40 cellular contexts compared by ENCODE assay signal in the genomic region with DNA sequence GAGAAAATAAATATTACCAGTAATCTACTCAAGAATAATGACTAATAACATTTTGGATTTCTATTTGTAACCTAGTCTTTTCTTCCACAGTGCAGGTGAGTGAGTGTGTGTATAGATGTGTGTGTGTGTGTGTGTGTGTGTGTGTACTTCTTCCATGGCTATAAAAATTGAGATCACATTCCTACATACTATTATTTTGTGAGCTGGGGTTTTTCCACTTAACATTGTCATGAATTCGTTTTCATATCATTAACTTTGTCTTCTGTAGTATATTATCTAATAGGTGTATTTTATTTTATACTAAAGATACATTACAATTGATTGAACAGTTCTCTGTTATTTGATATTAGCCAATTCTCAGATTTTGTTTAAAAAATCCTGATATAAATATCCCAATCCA.
"Had no signal": no experiment of that assay in that cellular context is flagged by ENCODE, and none has a peak within 500 bp of the region (broad histone marks: within the 10 kb centered on the region; RNA-seq: fewer than 3 reads in every experiment).

No MANE protein-coding gene starts in this region.

- H3K4me3 Mint-ChIP-seq: activated naive CD4-positive, alpha-beta T cell treated with anti-CD3 and anti-CD28 coated beads for 36 hours; activated naive CD4-positive, alpha-beta T cell treated with anti-CD3 and anti-CD28 coated beads, Interleukin-2, amount 10 ng/mL, durations not matched to agents 7 days and 5 days; activated naive CD4-positive, alpha-beta T cell treated with anti-CD3 and anti-CD28 coated beads, Interleukin-2, amount 50 U/mL, for 24 hours; activated naive CD8-positive, alpha-beta T cell; activated naive CD8-positive, alpha-beta T cell treated with anti-CD3 and anti-CD28 coated beads for 36 hours; activated naive CD8-positive, alpha-beta T cell treated with anti-CD3 and anti-CD28 coated beads, Interleukin-2, amount 10 ng/mL, durations not matched to agents 7 days and 5 days; activated naive CD8-positive, alpha-beta T cell treated with anti-CD3 and anti-CD28 coated beads, Interleukin-2, amount 50 U/mL, for 24 hours; activated T-cell treated with anti-CD3 and anti-CD28 coated beads, Interleukin-2, amount 50 U/mL, for 24 hours; activated T-cell treated with anti-CD3 and anti-CD28 coated beads, Interleukin-2, amount 50 U/mL, for 4 hours; activated T-cell treated with anti-CD3 and anti-CD28 coated beads, Interleukin-2, amount 50 U/mL, for 72 hours; activated T-helper 1 cell treated with anti-CD3 and anti-CD28 coated beads, Interleukin-12 subunit alpha, Interleukin-12 subunit beta, Interleukin-2, Interleukin-4 antibody, amounts not matched to agents 30 ng/mL and 10 ng/mL and 1 ng/mL, durations not matched to agents 14 hours and 24 hours and 36 hours; activated T-helper 17 cell treated with anti-CD3 and anti-CD28 coated beads, Interleukin-2, amount 50 U/mL, for 72 hours; brain; central memory CD8-positive, alpha-beta T cell had no signal

- H3K36me3 ChIP-seq: adrenal gland, ascending aorta, brain microvascular endothelial cell, breast epithelium, cardiac muscle cell had no signal

- H3K27ac ChIP-seq: adrenal gland, ascending aorta, body of pancreas, brain microvascular endothelial cell, breast epithelium, cardiac muscle cell had no signal

- H3K4me1 Mint-ChIP-seq: activated naive CD4-positive, alpha-beta T cell treated with anti-CD3 and anti-CD28 coated beads, Interleukin-2, amount 10 ng/mL, durations not matched to agents 7 days and 5 days; activated naive CD4-positive, alpha-beta T cell treated with anti-CD3 and anti-CD28 coated beads, Interleukin-2, amount 50 U/mL, for 24 hours; activated naive CD8-positive, alpha-beta T cell treated with anti-CD3 and anti-CD28 coated beads for 36 hours; activated naive CD8-positive, alpha-beta T cell treated with anti-CD3 and anti-CD28 coated beads, Interleukin-2, amount 10 ng/mL, durations not matched to agents 7 days and 5 days; activated naive CD8-positive, alpha-beta T cell treated with anti-CD3 and anti-CD28 coated beads, Interleukin-2, amount 50 U/mL, for 24 hours; activated T-helper 17 cell treated with anti-CD3 and anti-CD28 coated beads, Interleukin-2, amount 50 U/mL, for 72 hours had no signal

- H3K36me3 Mint-ChIP-seq: activated naive CD4-positive, alpha-beta T cell treated with anti-CD3 and anti-CD28 coated beads, Interleukin-2, amount 10 ng/mL, durations not matched to agents 7 days and 5 days; activated naive CD4-positive, alpha-beta T cell treated with anti-CD3 and anti-CD28 coated beads, Interleukin-2, amount 50 U/mL, for 24 hours; activated naive CD4-positive, alpha-beta T cell treated with anti-CD3 and anti-CD28 coated beads, Interleukin-2, amount 50 U/mL, for 72 hours; activated naive CD8-positive, alpha-beta T cell; activated naive CD8-positive, alpha-beta T cell treated with anti-CD3 and anti-CD28 coated beads for 36 hours; activated naive CD8-positive, alpha-beta T cell treated with anti-CD3 and anti-CD28 coated beads, Interleukin-2, amount 10 ng/mL, durations not matched to agents 7 days and 5 days; brain had no signal

- FAIRE-seq: astrocyte, bronchial epithelial cell had no signal

- H3K9me3 ChIP-seq: adrenal gland, ascending aorta, body of pancreas, breast epithelium had no signal

- H3K4me1 ChIP-seq: adrenal gland, ascending aorta, body of pancreas, breast epithelium had no signal

- H3K27ac Mint-ChIP-seq: activated naive CD4-positive, alpha-beta T cell treated with anti-CD3 and anti-CD28 coated beads for 36 hours; activated naive CD4-positive, alpha-beta T cell treated with anti-CD3 and anti-CD28 coated beads, Interleukin-2, amount 10 ng/mL, durations not matched to agents 7 days and 5 days; activated naive CD4-positive, alpha-beta T cell treated with anti-CD3 and anti-CD28 coated beads, Interleukin-2, amount 50 U/mL, for 24 hours; activated naive CD4-positive, alpha-beta T cell treated with anti-CD3 and anti-CD28 coated beads, Interleukin-2, amount 50 U/mL, for 72 hours; activated naive CD8-positive, alpha-beta T cell; activated naive CD8-positive, alpha-beta T cell treated with anti-CD3 and anti-CD28 coated beads for 36 hours; activated naive CD8-positive, alpha-beta T cell treated with anti-CD3 and anti-CD28 coated beads, Interleukin-2, amount 10 ng/mL, durations not matched to agents 7 days and 5 days; activated naive CD8-positive, alpha-beta T cell treated with anti-CD3 and anti-CD28 coated beads, Interleukin-2, amount 50 U/mL, for 24 hours; activated T-cell treated with anti-CD3 and anti-CD28 coated beads, Interleukin-2, amount 50 U/mL, for 24 hours; activated T-cell treated with anti-CD3 and anti-CD28 coated beads, Interleukin-2, amount 50 U/mL, for 72 hours; activated T-helper 1 cell treated with anti-CD3 and anti-CD28 coated beads, Interleukin-12 subunit alpha, Interleukin-12 subunit beta, Interleukin-2, Interleukin-4 antibody, amounts not matched to agents 30 ng/mL and 10 ng/mL and 1 ng/mL, durations not matched to agents 14 hours and 24 hours and 36 hours; activated T-helper 17 cell treated with anti-CD3 and anti-CD28 coated beads, Interleukin-2, amount 50 U/mL, for 72 hours; activated T-helper 2 cell treated with anti-CD3 and anti-CD28 coated beads, Interferon-gamma antibody, Interleukin-2, Interleukin-4, amounts not matched to agents 10 μg/mL and 5 μg/mL and 100 μg/mL, durations not matched to agents 14 hours and 24 hours and 36 hours; brain had no signal

- H3K9me3 Mint-ChIP-seq: activated naive CD4-positive, alpha-beta T cell treated with anti-CD3 and anti-CD28 coated beads, Interleukin-2, amount 10 ng/mL, durations not matched to agents 7 days and 5 days; activated naive CD8-positive, alpha-beta T cell treated with anti-CD3 and anti-CD28 coated beads for 36 hours; activated naive CD8-positive, alpha-beta T cell treated with anti-CD3 and anti-CD28 coated beads, Interleukin-2, amount 10 ng/mL, durations not matched to agents 7 days and 5 days; activated naive CD8-positive, alpha-beta T cell treated with anti-CD3 and anti-CD28 coated beads, Interleukin-2, amount 50 U/mL, for 24 hours; activated T-cell treated with anti-CD3 and anti-CD28 coated beads, Interleukin-2, amount 50 U/mL, for 72 hours; activated T-helper 2 cell treated with anti-CD3 and anti-CD28 coated beads, Interferon-gamma antibody, Interleukin-2, Interleukin-4, amounts not matched to agents 10 μg/mL and 5 μg/mL and 100 μg/mL, durations not matched to agents 14 hours and 24 hours and 36 hours; brain had no signal

- H3K4me3 ChIP-seq: adrenal gland, ascending aorta, body of pancreas, breast epithelium, cardiac muscle cell had no signal

- H3K27me3 ChIP-seq: ascending aorta, body of pancreas, brain microvascular endothelial cell, breast epithelium, cardiac muscle cell had no signal

- DNase-seq: activated effector memory CD4-positive, alpha-beta T cell treated with anti-CD3 and anti-CD28 coated beads, Interleukin-2, amount 50 U/mL, for 16 hours; activated effector memory CD4-positive, alpha-beta T cell treated with Interleukin-2 at 50 U/mL for 16 hours; activated gamma-delta T cell; activated gamma-delta T cell treated with Interleukin-2 at 50 U/mL for 16 hours; activated naive CD4-positive, alpha-beta T cell; activated naive CD4-positive, alpha-beta T cell treated with anti-CD3 and anti-CD28 coated beads for 36 hours; activated naive CD4-positive, alpha-beta T cell treated with anti-CD3 and anti-CD28 coated beads, Interleukin-2, amount 10 ng/mL, durations not matched to agents 7 days and 5 days; activated naive CD4-positive, alpha-beta T cell treated with anti-CD3 and anti-CD28 coated beads, Interleukin-2, amount 50 U/mL, for 16 hours; activated naive CD4-positive, alpha-beta T cell treated with Interleukin-2 at 50 U/mL for 16 hours; activated naive CD8-positive, alpha-beta T cell treated with anti-CD3 and anti-CD28 coated beads for 36 hours; activated naive CD8-positive, alpha-beta T cell treated with anti-CD3 and anti-CD28 coated beads, Interleukin-2, amount 10 ng/mL, durations not matched to agents 7 days and 5 days; activated naive CD8-positive, alpha-beta T cell treated with anti-CD3 and anti-CD28 coated beads, Interleukin-2, amount 50 U/mL, for 24 hours; activated T-cell treated with anti-CD3 and anti-CD28 coated beads, Interleukin-2, amount 50 U/mL, for 1 hour; activated T-cell treated with anti-CD3 and anti-CD28 coated beads, Interleukin-2, amount 50 U/mL, for 24 hours; activated T-cell treated with anti-CD3 and anti-CD28 coated beads, Interleukin-2, amount 50 U/mL, for 4 hours; activated T-cell treated with anti-CD3 and anti-CD28 coated beads, Interleukin-2, amount 50 U/mL, for 48 hours; activated T-cell treated with anti-CD3 and anti-CD28 coated beads, Interleukin-2, amount 50 U/mL, for 72 hours; adrenal gland; amniotic stem cell; amygdala; anterior cingulate cortex; aorta; body of pancreas; brain microvascular endothelial cell; caudate nucleus; central memory CD4-positive, alpha-beta T cell; cerebellar nuclear complex had no signal

- H3K27me3 Mint-ChIP-seq: activated naive CD4-positive, alpha-beta T cell treated with anti-CD3 and anti-CD28 coated beads, Interleukin-2, amount 10 ng/mL, durations not matched to agents 7 days and 5 days; activated naive CD4-positive, alpha-beta T cell treated with anti-CD3 and anti-CD28 coated beads, Interleukin-2, amount 50 U/mL, for 24 hours; activated naive CD8-positive, alpha-beta T cell; activated naive CD8-positive, alpha-beta T cell treated with anti-CD3 and anti-CD28 coated beads for 36 hours; activated naive CD8-positive, alpha-beta T cell treated with anti-CD3 and anti-CD28 coated beads, Interleukin-2, amount 10 ng/mL, durations not matched to agents 7 days and 5 days; activated naive CD8-positive, alpha-beta T cell treated with anti-CD3 and anti-CD28 coated beads, Interleukin-2, amount 50 U/mL, for 24 hours; activated T-cell treated with anti-CD3 and anti-CD28 coated beads, Interleukin-2, amount 50 U/mL, for 24 hours; brain had no signal

- ATAC-seq: activated naive CD4-positive, alpha-beta T cell treated with anti-CD3 and anti-CD28 coated beads, Interleukin-2, amount 50 U/mL, for 72 hours; activated naive CD8-positive, alpha-beta T cell treated with anti-CD3 and anti-CD28 coated beads, Interleukin-2, amount 50 U/mL, for 24 hours; activated T-cell treated with anti-CD3 and anti-CD28 coated beads, Interleukin-2, amount 50 U/mL, for 4 hours; activated T-cell treated with anti-CD3 and anti-CD28 coated beads, Interleukin-2, amount 50 U/mL, for 72 hours; activated T-helper 17 cell treated with anti-CD3 and anti-CD28 coated beads, Interleukin-2, amount 50 U/mL, for 72 hours; body of pancreas had no signal
